ENCODE assay signal across 16 cellular contexts in genomic region chr21:14825405-14826032, GRCh38.
DNase-seq lines count a peak whose midpoint lies in the region; ATAC-seq, FAIRE-seq and TF ChIP-seq lines count a peak whose summit lies in the region.
"Had no signal": no experiment of that assay in that cellular context is flagged by ENCODE, and none has a peak within 500 bp of the region (broad histone marks: within the 10 kb centered on the region; RNA-seq: fewer than 3 reads in every experiment).

No MANE protein-coding gene starts in this region.

- TF ChIP-seq CTCF in OCI-LY3 (IDR thresholded peaks at IDR 0.05; ENCODE audit: low read depth, low read length) (no peak), uterus (IDR thresholded peaks at IDR 0.05) (no peak)

- peaks cover 22% of the 10 kb centered on the region for H3K4me1 ChIP-seq in OCI-LY3 (ENCODE audit: low read length)
- H3K4me1 ChIP-seq in uterus: no peaks in the 10 kb centered on the region
- H3K4me1 ChIP-seq: gastroesophageal sphincter, upper lobe of left lung had no signal

- H3K27ac ChIP-seq in OCI-LY3 (ENCODE audit: low read length): peak overlapping the region; percentile 55
- no peak overlapping the region for H3K27ac ChIP-seq in uterus
- H3K27ac ChIP-seq: gastroesophageal sphincter, SK-N-MC, upper lobe of left lung, VCaP had no signal

- H3K4me3 ChIP-seq in OCI-LY3 (ENCODE audit: low read length) (peak overlapping the region; percentile 24), uterus (no peak overlapping the region)
- H3K4me3 ChIP-seq: gastroesophageal sphincter, SK-N-MC, upper lobe of left lung had no signal

- H3K4me1 Mint-ChIP-seq in activated CD4-positive, alpha-beta T cell treated with anti-CD3 and anti-CD28 coated beads for 36 hours: peaks cover 12% of the 10 kb centered on the region
- H3K4me1 Mint-ChIP-seq: nephron progenitor cell had no signal

- POLR2A ChIA-PET in activated CD4-positive, alpha-beta T cell treated with anti-CD3 and anti-CD28 coated beads for 36 hours (lab: Charles Lee): no interaction called here

- no peaks in the 10 kb centered on the region for H4K20me1 ChIP-seq in OCI-LY3 (ENCODE audit: insufficient read depth, low read length)

- FAIRE-seq in RCC 7860 (lab: Jason Lieb, UNC): no peak

- H3K36me3 Mint-ChIP-seq in activated CD4-positive, alpha-beta T cell treated with anti-CD3 and anti-CD28 coated beads for 36 hours (ENCODE audit: low read depth): no peaks in the 10 kb centered on the region

- no peak for DNase-seq in activated CD4-positive, alpha-beta T cell treated with anti-CD3 and anti-CD28 coated beads for 36 hours
- DNase-seq in activated CD4-positive, alpha-beta T cell treated with anti-CD3 and anti-CD28 coated beads for 48 hours: no peak
- DNase-seq in RCC 7860 (ENCODE audit: low spot score) (no peak), NCI-H345 (lab: John Stamatoyannopoulos, UW) (no peak), uterus (no peak)
- DNase-seq: activated T-cell treated with anti-CD3 and anti-CD28 coated beads, Interleukin-2, amount 50 U/mL, for 24 hours; Calu3; effector memory CD8-positive, alpha-beta T cell; nephron progenitor cell; upper lobe of left lung had no signal

- H3K27me3 Mint-ChIP-seq in activated CD4-positive, alpha-beta T cell treated with anti-CD3 and anti-CD28 coated beads for 36 hours: no peaks in the 10 kb centered on the region
- H3K27me3 Mint-ChIP-seq: activated T-cell treated with anti-CD3 and anti-CD28 coated beads, Interleukin-2, amount 50 U/mL, for 24 hours; effector memory CD8-positive, alpha-beta T cell had no signal

- ATAC-seq in activated CD4-positive, alpha-beta T cell treated with anti-CD3 and anti-CD28 coated beads for 36 hours: peak; percentile 83
- ATAC-seq in GM19467 (IDR thresholded peaks at IDR 0.05; ENCODE audit: unreplicated experiment) (peak; percentile 78), HG02884 (IDR thresholded peaks at IDR 0.05; ENCODE audit: unreplicated experiment) (peak; percentile 62)
- ATAC-seq: effector memory CD8-positive, alpha-beta T cell; gastroesophageal sphincter had no signal

- peaks cover 12% of the 10 kb centered on the region for H3K36me3 ChIP-seq in OCI-LY3 (replicated peaks; ENCODE audit: low read depth, low read length)
- no peaks in the 10 kb centered on the region for H3K36me3 ChIP-seq in uterus
- H3K36me3 ChIP-seq: gastroesophageal sphincter, upper lobe of left lung had no signal

- no peak overlapping the region for H3K27ac Mint-ChIP-seq in activated CD4-positive, alpha-beta T cell treated with anti-CD3 and anti-CD28 coated beads for 36 hours
- H3K27ac Mint-ChIP-seq: activated T-cell treated with anti-CD3 and anti-CD28 coated beads, Interleukin-2, amount 50 U/mL, for 24 hours; effector memory CD8-positive, alpha-beta T cell; nephron progenitor cell had no signal

- no peak for TF ChIP-seq POLR2A in uterus (IDR thresholded peaks at IDR 0.05)

- no peaks in the 10 kb centered on the region for H3K79me2 ChIP-seq in OCI-LY3 (ENCODE audit: low read length)

- H3K4me2 ChIP-seq in OCI-LY3 (ENCODE audit: low read length): peak overlapping the region; percentile 52

- H2AFZ ChIP-seq in OCI-LY3 (ENCODE audit: low read depth, low read length): no peak overlapping the region

- intact Hi-C loops in activated CD4-positive, alpha-beta T cell treated with anti-CD3 and anti-CD28 coated beads for 36 hours (cut with DNase I, micrococcal nuclease): loop anchor here in 1 of 2 experiments (10.0 kb wide), 1 partner anchor 281 kb away; the partner anchor contains the start of gene SAMSN1
- intact Hi-C loops in uterus (cut with DNase I; ENCODE audit: low total_unique reads): no loop called here

- no peak overlapping the region for H3K9ac ChIP-seq in OCI-LY3 (ENCODE audit: low read length)

- H3K27me3 ChIP-seq in OCI-LY3 (ENCODE audit: low read depth, low read length): no peaks in the 10 kb centered on the region
- H3K27me3 ChIP-seq in uterus: no peaks in the 10 kb centered on the region
- H3K27me3 ChIP-seq: gastroesophageal sphincter, upper lobe of left lung had no signal

- no peak overlapping the region for H3K4me3 Mint-ChIP-seq in activated CD4-positive, alpha-beta T cell treated with anti-CD3 and anti-CD28 coated beads for 36 hours
- H3K4me3 Mint-ChIP-seq: activated T-cell treated with anti-CD3 and anti-CD28 coated beads, Interleukin-2, amount 50 U/mL, for 24 hours; effector memory CD8-positive, alpha-beta T cell; nephron progenitor cell had no signal

- peaks cover 3% of the 10 kb centered on the region; the same call in 1 of the 2 replicates for H3K9me3 ChIP-seq in OCI-LY3 (ENCODE audit: insufficient read depth, low read length)
- H3K9me3 ChIP-seq in uterus: no peaks in the 10 kb centered on the region
- H3K9me3 ChIP-seq: gastroesophageal sphincter, upper lobe of left lung had no signal

- CTCF ChIA-PET in activated CD4-positive, alpha-beta T cell treated with anti-CD3 and anti-CD28 coated beads for 36 hours (lab: Charles Lee): no interaction called here

- H3K9me3 Mint-ChIP-seq in activated CD4-positive, alpha-beta T cell treated with anti-CD3 and anti-CD28 coated beads for 36 hours (ENCODE audit: low read depth): no peaks in the 10 kb centered on the region
- H3K9me3 Mint-ChIP-seq: activated T-cell treated with anti-CD3 and anti-CD28 coated beads, Interleukin-2, amount 50 U/mL, for 24 hours; effector memory CD8-positive, alpha-beta T cell; nephron progenitor cell had no signal
